Comparison of ENCODE assay signal across 14 cellular contexts in genomic region chr5:141515946-141516647, GRCh38. TPM values are rescaled to one million over a fixed set of nuclear protein-coding genes. Genes with fewer than 3 reads are reported as not detected.
A peak's percentile ranks its signal among the peaks of the same experiment; 100 is the strongest.
DNase-seq lines count a peak whose midpoint lies in the region; ATAC-seq and TF ChIP-seq lines count a peak whose summit lies in the region.
"Had no signal": no experiment of that assay in that cellular context is flagged by ENCODE, and none has a peak within 500 bp of the region (broad histone marks: within the 10 kb centered on the region; RNA-seq: fewer than 3 reads in every experiment).

No MANE protein-coding gene starts in this region.

- H3K4me3 ChIP-seq in SK-N-SH (ENCODE audit: low read depth in 2 of 2, low read length in 1 of 2) (no peak overlapping the region), left lung (no peak overlapping the region)
- H3K4me3 ChIP-seq: Peyer's patch had no signal

- H3K4me3 Mint-ChIP-seq in activated T-helper 1 cell treated with anti-CD3 and anti-CD28 coated beads, Interleukin-12 subunit alpha, Interleukin-12 subunit beta, Interleukin-2, Interleukin-4 antibody, amounts not matched to agents 30 ng/mL and 10 ng/mL and 1 ng/mL, durations not matched to agents 14 hours and 24 hours and 36 hours, result no peak overlapping the region
- H3K4me3 Mint-ChIP-seq in stimulated activated effector memory CD8-positive, alpha-beta T cell treated with anti-CD3 and anti-CD28 coated beads, Interleukin-12 subunit alpha, Interleukin-12 subunit beta, amount 100 ng/mL, for 72 hours, result no peak overlapping the region
- H3K4me3 Mint-ChIP-seq: activated CD4-positive, alpha-beta T cell treated with anti-CD3 and anti-CD28 coated beads, Interleukin-2, amount 10 ng/mL, durations not matched to agents 7 days and 5 days had no signal

- H3K4me1 ChIP-seq in SK-N-SH (ENCODE audit: control insufficient read depth in 1 of 2, insufficient read depth in 2 of 2, low read depth in 1 of 2, low read length in 1 of 2) (peaks cover 71% of the 10 kb centered on the region in 2 experiments), left lung (peaks cover 19 to 89% of the 10 kb centered on the region in 2 donors)

- TF ChIP-seq CTCF in SK-N-SH (IDR thresholded peaks at IDR 0.05) (no peak), left lung (IDR thresholded peaks at IDR 0.05) (no peak)

- POLR2A ChIA-PET in SK-N-SH (lab: Yijun Ruan, JAX), result interaction anchor here (1.2 to 2.8 kb wide), 4 partner anchors 31 to 42 kb away, joined by 3 to 16 read pairs (median 10); partner anchors contain the start of genes PCDHGC3 and PCDHGC4

- no peaks in the 10 kb centered on the region for H3K9me3 Mint-ChIP-seq in activated T-helper 1 cell treated with anti-CD3 and anti-CD28 coated beads, Interleukin-12 subunit alpha, Interleukin-12 subunit beta, Interleukin-2, Interleukin-4 antibody, amounts not matched to agents 30 ng/mL and 10 ng/mL and 1 ng/mL, durations not matched to agents 14 hours and 24 hours and 36 hours
- H3K9me3 Mint-ChIP-seq in stimulated activated effector memory CD8-positive, alpha-beta T cell treated with anti-CD3 and anti-CD28 coated beads, Interleukin-12 subunit alpha, Interleukin-12 subunit beta, amount 100 ng/mL, for 72 hours, result no peaks in the 10 kb centered on the region
- H3K9me3 Mint-ChIP-seq: activated CD4-positive, alpha-beta T cell treated with anti-CD3 and anti-CD28 coated beads, Interleukin-2, amount 10 ng/mL, durations not matched to agents 7 days and 5 days had no signal

- intact Hi-C loops in activated T-helper 1 cell treated with anti-CD3 and anti-CD28 coated beads, Interleukin-12 subunit alpha, Interleukin-12 subunit beta, Interleukin-2, Interleukin-4 antibody, amounts not matched to agents 30 ng/mL and 10 ng/mL and 1 ng/mL, durations not matched to agents 14 hours and 24 hours and 36 hours (cut with micrococcal nuclease), result no loop called here
- intact Hi-C loops in left lung (cut with DNase I), result no loop called here

- H3K79me2 ChIP-seq in SK-N-SH (ENCODE audit: insufficient read depth), result peaks cover 11% of the 10 kb centered on the region; the same call in 1 of the 2 replicates

- no peak overlapping the region for H2AFZ ChIP-seq in SK-N-SH (ENCODE audit: low read depth)

- peaks cover 48% of the 10 kb centered on the region for H3K36me3 Mint-ChIP-seq in activated T-helper 1 cell treated with anti-CD3 and anti-CD28 coated beads, Interleukin-12 subunit alpha, Interleukin-12 subunit beta, Interleukin-2, Interleukin-4 antibody, amounts not matched to agents 30 ng/mL and 10 ng/mL and 1 ng/mL, durations not matched to agents 14 hours and 24 hours and 36 hours (ENCODE audit: low read depth)
- H3K36me3 Mint-ChIP-seq in stimulated activated effector memory CD8-positive, alpha-beta T cell treated with anti-CD3 and anti-CD28 coated beads, Interleukin-12 subunit alpha, Interleukin-12 subunit beta, amount 100 ng/mL, for 72 hours, result no peaks in the 10 kb centered on the region

- CTCF ChIA-PET in SK-N-SH (lab: Yijun Ruan, JAX), result interaction anchor here (1.2 to 10.1 kb wide), 9 partner anchors 8 to 307 kb away, joined by 3 to 113 read pairs (median 13); partner anchors contain the start of genes PCDHGA7, PCDHGB7, PCDHGC3 and PCDHGC4

- H3K9me2 ChIP-seq in SK-N-SH, result no peaks in the 10 kb centered on the region

- H3K9ac ChIP-seq in SK-N-SH, result no peak overlapping the region; the same call in 1 of the 2 replicates

- H3K36me3 ChIP-seq in SK-N-SH (replicated peaks in 1 of 2; ENCODE audit: control insufficient read depth in 1 of 2, insufficient read depth in 2 of 2, low read length in 1 of 2), result peaks cover 31 to 40% of the 10 kb centered on the region in 2 experiments
- H3K36me3 ChIP-seq in left lung, result peaks cover 0 to 55% of the 10 kb centered on the region in 2 donors

- TF ChIP-seq RAD21 in SK-N-SH (IDR thresholded peaks at IDR 0.05; ENCODE audit: low read length), result no peak

- H3K27me3 Mint-ChIP-seq in activated T-helper 1 cell treated with anti-CD3 and anti-CD28 coated beads, Interleukin-12 subunit alpha, Interleukin-12 subunit beta, Interleukin-2, Interleukin-4 antibody, amounts not matched to agents 30 ng/mL and 10 ng/mL and 1 ng/mL, durations not matched to agents 14 hours and 24 hours and 36 hours (ENCODE audit: insufficient read depth), result no peaks in the 10 kb centered on the region
- H3K27me3 Mint-ChIP-seq: activated CD4-positive, alpha-beta T cell treated with anti-CD3 and anti-CD28 coated beads, Interleukin-2, amount 10 ng/mL, durations not matched to agents 7 days and 5 days had no signal

- ATAC-seq in SK-N-SH treated with all-trans-retinoic acid at 6 μM for 48 hours (no peak), left lung (no peak), GM21723 (IDR thresholded peaks at IDR 0.05; ENCODE audit: unreplicated experiment) (no peak), HG02798 (IDR thresholded peaks at IDR 0.05; ENCODE audit: poor library complexity, unreplicated experiment) (no peak)
- ATAC-seq in stimulated activated effector memory CD8-positive, alpha-beta T cell treated with anti-CD3 and anti-CD28 coated beads, Interleukin-12 subunit alpha, Interleukin-12 subunit beta, amount 100 ng/mL, for 72 hours, result no peak

- H3K4me1 Mint-ChIP-seq in activated T-helper 1 cell treated with anti-CD3 and anti-CD28 coated beads, Interleukin-12 subunit alpha, Interleukin-12 subunit beta, Interleukin-2, Interleukin-4 antibody, amounts not matched to agents 30 ng/mL and 10 ng/mL and 1 ng/mL, durations not matched to agents 14 hours and 24 hours and 36 hours (ENCODE audit: low read depth), result peaks cover 39% of the 10 kb centered on the region
- peaks cover 66% of the 10 kb centered on the region for H3K4me1 Mint-ChIP-seq in stimulated activated effector memory CD8-positive, alpha-beta T cell treated with anti-CD3 and anti-CD28 coated beads, Interleukin-12 subunit alpha, Interleukin-12 subunit beta, amount 100 ng/mL, for 72 hours

- H3F3A ChIP-seq in SK-N-SH (replicated peaks; ENCODE audit: insufficient read depth), result peaks cover 46% of the 10 kb centered on the region

- no peaks in the 10 kb centered on the region for H4K20me1 ChIP-seq in SK-N-SH (ENCODE audit: insufficient read depth)

- H3K4me2 ChIP-seq in SK-N-SH, result no peak overlapping the region

- H3K27me3 ChIP-seq in SK-N-SH (ENCODE audit: insufficient read depth) (no peaks in the 10 kb centered on the region), left lung (no peaks in the 10 kb centered on the region)
- H3K27me3 ChIP-seq: brain microvascular endothelial cell, Peyer's patch had no signal

- H3K27ac ChIP-seq in SK-N-SH (ENCODE audit: low read depth in 2 of 2, low read length in 1 of 2), result peak overlapping the region; percentile 99 to 100; a peak in 3 of 4 replicates
- peak overlapping the region; percentile 83 to 87 for H3K27ac ChIP-seq in left lung
- H3K27ac ChIP-seq: 22Rv1, brain microvascular endothelial cell had no signal

- TF ChIP-seq EP300 in SK-N-SH (IDR thresholded peaks at IDR 0.05; ENCODE audit: borderline replicate concordance in 1 of 2, low read depth in 1 of 2, low read length in 1 of 2), result no peak

- DNase-seq in SK-N-SH (no peak), left lung (no peak), T1000 (lab: John Stamatoyannopoulos, UW) (no peak)
- no peak for DNase-seq in activated T-helper 1 cell treated with anti-CD3 and anti-CD28 coated beads, Interleukin-12 subunit alpha, Interleukin-12 subunit beta, Interleukin-2, Interleukin-4 antibody, amounts not matched to agents 30 ng/mL and 10 ng/mL and 1 ng/mL, durations not matched to agents 14 hours and 24 hours and 36 hours (ENCODE audit: low spot score)
- DNase-seq in stimulated activated effector memory CD8-positive, alpha-beta T cell treated with anti-CD3 and anti-CD28 coated beads, Interleukin-12 subunit alpha, Interleukin-12 subunit beta, amount 100 ng/mL, for 72 hours (ENCODE audit: low spot score in 2 of 2), result no peak
- DNase-seq: activated CD4-positive, alpha-beta T cell treated with anti-CD3 and anti-CD28 coated beads, Interleukin-2, amount 10 ng/mL, durations not matched to agents 7 days and 5 days; brain microvascular endothelial cell; EL; NCI-H2029 treated with DMSO at 0.1 percent for 48 hours; Peyer's patch had no signal

- H3K9me3 ChIP-seq in SK-N-SH (no peaks in the 10 kb centered on the region), left lung (no peaks in the 10 kb centered on the region)
- H3K9me3 ChIP-seq: Peyer's patch had no signal

- peak overlapping the region; percentile 21 for H3K27ac Mint-ChIP-seq in activated T-helper 1 cell treated with anti-CD3 and anti-CD28 coated beads, Interleukin-12 subunit alpha, Interleukin-12 subunit beta, Interleukin-2, Interleukin-4 antibody, amounts not matched to agents 30 ng/mL and 10 ng/mL and 1 ng/mL, durations not matched to agents 14 hours and 24 hours and 36 hours
- H3K27ac Mint-ChIP-seq in stimulated activated effector memory CD8-positive, alpha-beta T cell treated with anti-CD3 and anti-CD28 coated beads, Interleukin-12 subunit alpha, Interleukin-12 subunit beta, amount 100 ng/mL, for 72 hours, result peak overlapping the region; percentile 97
- H3K27ac Mint-ChIP-seq: activated CD4-positive, alpha-beta T cell treated with anti-CD3 and anti-CD28 coated beads, Interleukin-2, amount 10 ng/mL, durations not matched to agents 7 days and 5 days had no signal

- WGBS in SK-N-SH (ENCODE audit: low lambda C conversion rate), result 94% methylated on average over 3 of the region's 4 CpGs

TF ChIP-seq in SK-N-SH treated with all-trans-retinoic acid at 6 μM for 48 hours, 23 proteins besides CTCF, POLR2A, EP300 and RAD21 (continues in another document):
- no peak for TF ChIP-seq ZNF70 (CRISPR knock-in tag; IDR thresholded peaks at IDR 0.05)

RNA-seq across cellular contexts. Expression of gene PCDHGC5, which starts 27.2 kb away (rescaled TPM):
- polyA plus RNA-seq in SK-N-SH (2012; rRNA removed), result 1.9 and 2.0 TPM in 2 replicates
- 0.99 and 1.3 TPM in 2 replicates for polyA plus RNA-seq in SK-N-SH (2012; cell fraction: cytosol; rRNA removed)
- polyA plus RNA-seq in SK-N-SH (2012; cell fraction: nucleus; rRNA removed), result 7.5 and 8.1 TPM in 2 replicates
- not detected in 2 replicates for total RNA-seq in activated T-helper 1 cell treated with anti-CD3 and anti-CD28 coated beads, Interleukin-12 subunit alpha, Interleukin-12 subunit beta, Interleukin-2, Interleukin-4 antibody, amounts not matched to agents 30 ng/mL and 10 ng/mL and 1 ng/mL, durations not matched to agents 14 hours and 24 hours and 36 hours
- 1 to 10 TPM; 1.4 to 1.9 TPM for total RNA-seq in left lung
- total RNA-seq: activated CD4-positive, alpha-beta T cell treated with anti-CD3 and anti-CD28 coated beads, Interleukin-2, amount 10 ng/mL, durations not matched to agents 7 days and 5 days had no signal

RNA-seq across cellular contexts. Expression of gene PCDHGC4, which starts 31.3 kb away (rescaled TPM):
- 0.53 and 0.78 TPM in 2 replicates for polyA plus RNA-seq in SK-N-SH (2012; rRNA removed)
- polyA plus RNA-seq in SK-N-SH (2012; cell fraction: cytosol; rRNA removed), result 0.27 and 0.50 TPM in 2 replicates
- polyA plus RNA-seq in SK-N-SH (2012; cell fraction: nucleus; rRNA removed), result 2.4 and 2.6 TPM in 2 replicates
- total RNA-seq in activated T-helper 1 cell treated with anti-CD3 and anti-CD28 coated beads, Interleukin-12 subunit alpha, Interleukin-12 subunit beta, Interleukin-2, Interleukin-4 antibody, amounts not matched to agents 30 ng/mL and 10 ng/mL and 1 ng/mL, durations not matched to agents 14 hours and 24 hours and 36 hours, result not detected in 2 replicates
- 1 to 10 TPM in 1 of 2 donors, under 1 TPM in 1; 0.79 to 2.5 TPM for total RNA-seq in left lung
- total RNA-seq: activated CD4-positive, alpha-beta T cell treated with anti-CD3 and anti-CD28 coated beads, Interleukin-2, amount 10 ng/mL, durations not matched to agents 7 days and 5 days had no signal

RNA-seq across cellular contexts. Expression of gene PCDHGC3, which starts 40.3 kb away (rescaled TPM):
- polyA plus RNA-seq in SK-N-SH (2012; rRNA removed), result 55.8 and 97.0 TPM in 2 replicates
- 63.1 and 99.3 TPM in 2 replicates for polyA plus RNA-seq in SK-N-SH (2012; cell fraction: cytosol; rRNA removed)
- polyA plus RNA-seq in SK-N-SH (2012; cell fraction: nucleus; rRNA removed), result 87.3 and 94.5 TPM in 2 replicates
- 0.31 and 0.32 TPM in 2 replicates for total RNA-seq in activated T-helper 1 cell treated with anti-CD3 and anti-CD28 coated beads, Interleukin-12 subunit alpha, Interleukin-12 subunit beta, Interleukin-2, Interleukin-4 antibody, amounts not matched to agents 30 ng/mL and 10 ng/mL and 1 ng/mL, durations not matched to agents 14 hours and 24 hours and 36 hours
- 100 to 1,000 TPM in 1 of 2 donors, 10 to 100 TPM in 1; 65.4 to 101 TPM for total RNA-seq in left lung
- total RNA-seq: activated CD4-positive, alpha-beta T cell treated with anti-CD3 and anti-CD28 coated beads, Interleukin-2, amount 10 ng/mL, durations not matched to agents 7 days and 5 days had no signal

Comparison
In these comparisons a context has a peak if more than half of its experiments do, and no peak if none do; other contexts are left out.
1. RNA of gene PCDHGC3, which starts 40.3 kb away (total RNA-seq): 65.4 to 101 TPM in left lung; 0.31 to 0.32 TPM in activated T-helper 1 cell treated with anti-CD3 and anti-CD28 coated beads, Interleukin-12 subunit alpha, Interleukin-12 subunit beta, Interleukin-2, Interleukin-4 antibody, amounts not matched to agents 30 ng/mL and 10 ng/mL and 1 ng/mL, durations not matched to agents 14 hours and 24 hours and 36 hours; every median in the first group is over 10 times any median in the second.